ENCODE assay signal across 1 cellular context in the genomic region with DNA sequence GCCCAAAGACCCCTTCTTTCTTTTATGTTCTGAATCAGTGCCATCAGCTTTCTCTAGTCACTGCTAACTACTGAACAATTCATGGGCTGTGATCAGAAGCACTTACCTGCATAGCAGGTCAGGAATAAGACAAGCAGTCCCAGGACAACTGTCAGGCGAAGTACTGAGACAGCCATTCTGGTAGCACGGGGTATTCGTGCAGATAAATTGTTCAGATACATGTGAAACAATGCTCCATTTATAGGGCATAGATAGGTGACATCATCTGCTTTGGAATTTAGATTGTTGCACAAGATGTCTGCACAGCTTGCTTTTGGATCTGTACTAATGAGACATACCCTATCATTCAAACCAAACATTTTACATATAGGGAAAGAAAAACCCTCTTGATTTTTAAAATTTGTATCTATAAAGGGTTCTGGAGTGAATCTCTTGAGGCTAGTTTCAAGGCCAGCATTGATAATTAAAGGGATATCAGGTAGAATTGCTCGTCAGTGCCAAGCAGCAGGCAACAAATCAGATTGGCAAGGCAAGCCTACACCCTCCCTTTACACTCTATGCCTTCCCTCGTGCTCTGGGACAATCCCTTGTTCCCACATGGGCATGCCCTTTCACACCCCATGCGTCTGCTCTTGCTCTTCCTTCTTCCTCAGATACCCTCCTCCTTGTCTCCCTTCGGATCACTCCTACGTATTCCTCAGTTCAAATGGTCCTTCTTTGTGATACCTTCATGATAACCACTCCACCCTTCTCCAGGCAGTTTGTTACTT.
TF ChIP-seq lines count a peak whose summit lies in the region.

A gene (minus strand): TSS at position 213 of the 770 bp plus-strand sequence. CDS start 37 bp downstream, at position 176.

TF ChIP-seq in H1, 55 proteins besides CTCF, POLR2A, EP300 and RAD21:
- TF ChIP-seq HDAC2 (IDR thresholded peaks at IDR 0.05; ENCODE audit: borderline replicate concordance in 1 of 2, low read depth in 2 of 2, low read length in 2 of 2) (no peak), SRF (IDR thresholded peaks at IDR 0.05; ENCODE audit: low read depth, low read length) (no peak), TCF12 (IDR thresholded peaks at IDR 0.05; ENCODE audit: low read depth, low read length) (no peak), FOSL1 (IDR thresholded peaks at IDR 0.05; ENCODE audit: insufficient read depth, low read depth, low read length) (no peak), ZNF274 (IDR thresholded peaks at IDR 0.05; ENCODE audit: borderline replicate concordance, extremely low read depth, low read length) (no peak), RBBP5 (IDR thresholded peaks at IDR 0.05; ENCODE audit: borderline replicate concordance, low read depth, low read length) (no peak), JUND (IDR thresholded peaks at IDR 0.05; ENCODE audit: low read length) (no peak), HDAC6 (IDR thresholded peaks at IDR 0.05; ENCODE audit: low read depth, low read length) (no peak)
- TF ChIP-seq, protein P1, sequence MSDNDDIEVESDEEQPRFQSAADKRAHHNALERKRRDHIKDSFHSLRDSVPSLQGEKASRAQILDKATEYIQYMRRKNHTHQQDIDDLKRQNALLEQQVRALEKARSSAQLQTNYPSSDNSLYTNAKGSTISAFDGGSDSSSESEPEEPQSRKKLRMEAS (IDR thresholded peaks at IDR 0.05), result no peak
- TF ChIP-seq, protein P2, sequence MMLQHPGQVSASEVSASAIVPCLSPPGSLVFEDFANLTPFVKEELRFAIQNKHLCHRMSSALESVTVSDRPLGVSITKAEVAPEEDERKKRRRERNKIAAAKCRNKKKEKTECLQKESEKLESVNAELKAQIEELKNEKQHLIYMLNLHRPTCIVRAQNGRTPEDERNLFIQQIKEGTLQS (IDR thresholded peaks at IDR 0.05; ENCODE audit: insufficient read depth, low read depth, low read length), result no peak
TF ChIP-seq in H1: peak in this region for 0.
